Comparison of ENCODE assay signal across 24 cellular contexts in genomic region chr4:15712214-15712613, GRCh38. TPM values are rescaled to one million over a fixed set of nuclear protein-coding genes. Genes with fewer than 3 reads are reported as not detected.
A peak's percentile ranks its signal among the peaks of the same experiment; 100 is the strongest.
DNase-seq lines count a peak whose midpoint lies in the region; ATAC-seq, FAIRE-seq and TF ChIP-seq lines count a peak whose summit lies in the region.
"Had no signal": no experiment of that assay in that cellular context is flagged by ENCODE, and none has a peak within 500 bp of the region (broad histone marks: within the 10 kb centered on the region; RNA-seq: fewer than 3 reads in every experiment).

No MANE protein-coding gene starts in this region.

- no peaks in the 10 kb centered on the region for H4K20me1 ChIP-seq in HepG2 (ENCODE audit: insufficient read depth, low read length)
- H4K20me1 ChIP-seq: BLaER1 treated with 17β-estradiol and CSF1 and Interleukin-3, amounts not matched to agents 10 nM and 100 nM had no signal

- TF ChIP-seq EP300 in HepG2 (IDR thresholded peaks at IDR 0.05; ENCODE audit: low read depth in 2 of 2, low read length in 2 of 2), result no peak
- TF ChIP-seq EP300 in HepG2 (CRISPR knock-in tag; IDR thresholded peaks at IDR 0.05; ENCODE audit: borderline replicate concordance), result no peak

- H3K4me1 ChIP-seq in HepG2 (ENCODE audit: insufficient read depth, low read length), result peaks cover 9% of the 10 kb centered on the region
- peaks cover 0 to 4% (median 0%) of the 10 kb centered on the region in 4 donors for H3K4me1 ChIP-seq in right lobe of liver
- H3K4me1 ChIP-seq: A549; BLaER1 treated with 17β-estradiol and CSF1 and Interleukin-3, amounts not matched to agents 10 nM and 100 nM; Caco-2 had no signal

- H3K4me3 ChIP-seq in HepG2 (replicated peaks in 1 of 3; ENCODE audit: insufficient read depth in 1 of 3, low read depth in 2 of 3, low read length in 3 of 3), result no peak overlapping the region
- no peak overlapping the region for H3K4me3 ChIP-seq in right lobe of liver
- H3K4me3 ChIP-seq: A549; BLaER1 treated with 17β-estradiol and CSF1 and Interleukin-3, amounts not matched to agents 10 nM and 100 nM had no signal

- H3K27ac Mint-ChIP-seq in activated T-cell treated with anti-CD3 and anti-CD28 coated beads, Interleukin-2, amount 50 U/mL, for 72 hours, result no peak overlapping the region
- no peak overlapping the region for H3K27ac Mint-ChIP-seq in activated T-cell treated with anti-CD3 and anti-CD28 coated beads, Interleukin-2, amount 50 U/mL, for 24 hours
- H3K27ac Mint-ChIP-seq: B cell; CD4-positive, alpha-beta T cell; CD8-positive, alpha-beta T cell had no signal

- H3K4me2 ChIP-seq in HepG2 (ENCODE audit: low read depth, low read length), result no peak overlapping the region
- H3K4me2 ChIP-seq: A549; BLaER1 treated with 17β-estradiol and CSF1 and Interleukin-3, amounts not matched to agents 10 nM and 100 nM had no signal

- intact Hi-C loops in HepG2 (cut with micrococcal nuclease; ENCODE audit: unreplicated experiment), result no loop called here
- intact Hi-C loops in right lobe of liver (cut with DNase I), result no loop called here

- H3K9me3 Mint-ChIP-seq in activated T-cell treated with anti-CD3 and anti-CD28 coated beads, Interleukin-2, amount 50 U/mL, for 72 hours, result no peaks in the 10 kb centered on the region
- H3K9me3 Mint-ChIP-seq in activated T-cell treated with anti-CD3 and anti-CD28 coated beads, Interleukin-2, amount 50 U/mL, for 24 hours, result no peaks in the 10 kb centered on the region
- H3K9me3 Mint-ChIP-seq: CD4-positive, alpha-beta T cell; CD8-positive, alpha-beta T cell had no signal

- H3K27me3 ChIP-seq in HepG2 (ENCODE audit: control insufficient read depth in 1 of 2, insufficient read depth in 2 of 2, low read length in 2 of 2), result no peaks in the 10 kb centered on the region
- no peaks in the 10 kb centered on the region for H3K27me3 ChIP-seq in right lobe of liver
- H3K27me3 ChIP-seq: BLaER1 treated with 17β-estradiol and CSF1 and Interleukin-3, amounts not matched to agents 10 nM and 100 nM had no signal

- H3K36me3 Mint-ChIP-seq in activated T-cell treated with anti-CD3 and anti-CD28 coated beads, Interleukin-2, amount 50 U/mL, for 72 hours (ENCODE audit: insufficient read depth in 2 of 2), result no peaks in the 10 kb centered on the region
- H3K36me3 Mint-ChIP-seq in activated T-cell treated with anti-CD3 and anti-CD28 coated beads, Interleukin-2, amount 50 U/mL, for 24 hours (ENCODE audit: low read depth), result no peaks in the 10 kb centered on the region
- H3K36me3 Mint-ChIP-seq: CD8-positive, alpha-beta T cell had no signal

- WGBS in HepG2 (ENCODE audit: low lambda C conversion rate), result 87% methylated on average over 1 of the region's 1 CpG
- WGBS in right lobe of liver (ENCODE audit: insufficient coverage, low coverage, low lambda C conversion rate, missing lambda C conversion rate), result no CpG with 5 or more reads among the region's 1 CpG

- no peak overlapping the region for H3K9ac ChIP-seq in HepG2 (ENCODE audit: insufficient read depth, low read depth, low read length)
- H3K9ac ChIP-seq: BLaER1 treated with 17β-estradiol and CSF1 and Interleukin-3, amounts not matched to agents 10 nM and 100 nM had no signal

- CTCF ChIA-PET in HepG2 (lab: Yijun Ruan, JAX; ENCODE audit: low intra/inter-chr PET ratio, low total read pairs), result no interaction called here

- no peak for TF ChIP-seq RAD21 in HepG2 (CRISPR knock-in tag; IDR thresholded peaks at IDR 0.05)

- no peak overlapping the region for H3K4me3 Mint-ChIP-seq in activated T-cell treated with anti-CD3 and anti-CD28 coated beads, Interleukin-2, amount 50 U/mL, for 72 hours
- H3K4me3 Mint-ChIP-seq in activated T-cell treated with anti-CD3 and anti-CD28 coated beads, Interleukin-2, amount 50 U/mL, for 24 hours, result no peak overlapping the region
- H3K4me3 Mint-ChIP-seq: B cell; CD4-positive, alpha-beta T cell; CD8-positive, alpha-beta T cell had no signal

- no peaks in the 10 kb centered on the region for H3K27me3 Mint-ChIP-seq in activated T-cell treated with anti-CD3 and anti-CD28 coated beads, Interleukin-2, amount 50 U/mL, for 72 hours (ENCODE audit: low read depth)
- H3K27me3 Mint-ChIP-seq in activated T-cell treated with anti-CD3 and anti-CD28 coated beads, Interleukin-2, amount 50 U/mL, for 24 hours, result no peaks in the 10 kb centered on the region
- H3K27me3 Mint-ChIP-seq: CD4-positive, alpha-beta T cell had no signal

- TF ChIP-seq CTCF in HepG2 (CRISPR knock-in tag; IDR thresholded peaks at IDR 0.05) (no peak), right lobe of liver (IDR thresholded peaks at IDR 0.05) (no peak)

- ATAC-seq in activated T-cell treated with anti-CD3 and anti-CD28 coated beads, Interleukin-2, amount 50 U/mL, for 72 hours (replicated peaks in 1 of 2), result peak; percentile 36 to 58
- ATAC-seq in HepG2 (no peak), right lobe of liver (no peak)
- ATAC-seq: A549; CD8-positive, alpha-beta T cell had no signal

- H3K4me1 Mint-ChIP-seq in activated T-cell treated with anti-CD3 and anti-CD28 coated beads, Interleukin-2, amount 50 U/mL, for 72 hours (ENCODE audit: low read depth), result no peaks in the 10 kb centered on the region
- peaks cover 1% of the 10 kb centered on the region for H3K4me1 Mint-ChIP-seq in activated T-cell treated with anti-CD3 and anti-CD28 coated beads, Interleukin-2, amount 50 U/mL, for 24 hours (ENCODE audit: low read depth)
- H3K4me1 Mint-ChIP-seq: B cell had no signal

- H3K9me3 ChIP-seq in HepG2 (ENCODE audit: low read length) (no peaks in the 10 kb centered on the region), right lobe of liver (no peaks in the 10 kb centered on the region)
- H3K9me3 ChIP-seq: A549; BLaER1 treated with 17β-estradiol and CSF1 and Interleukin-3, amounts not matched to agents 10 nM and 100 nM; Caco-2 had no signal

- BruUV-seq in HepG2 (replicated peaks; lab: Mats Ljungman, UMichigan), result no TSS peak

- H3K36me3 ChIP-seq in HepG2 (replicated peaks in 1 of 2; ENCODE audit: control insufficient read depth in 1 of 2, insufficient read depth in 2 of 2, low read length in 2 of 2), result no peaks in the 10 kb centered on the region
- H3K36me3 ChIP-seq in right lobe of liver, result no peaks in the 10 kb centered on the region

- no peak overlapping the region for H2AFZ ChIP-seq in HepG2 (ENCODE audit: low read length)

- H3K79me2 ChIP-seq in HepG2 (ENCODE audit: insufficient read depth, low read length), result no peaks in the 10 kb centered on the region

- POLR2A ChIA-PET in HepG2 (lab: Yijun Ruan, JAX), result no interaction called here

- DNase-seq in NCI-H82 (lab: John Stamatoyannopoulos, UW) (peak; percentile 27), NCI-H82 treated with DMSO at 0.1 percent for 48 hours (lab: John Stamatoyannopoulos, UW; ENCODE audit: unreplicated experiment) (no peak), HepG2 (ENCODE audit: low spot score) (no peak), right lobe of liver (no peak), NAMALWA (ENCODE audit: low spot score) (no peak)
- no peak for DNase-seq in activated T-cell treated with anti-CD3 and anti-CD28 coated beads, Interleukin-2, amount 50 U/mL, for 72 hours
- no peak for DNase-seq in activated T-cell treated with anti-CD3 and anti-CD28 coated beads, Interleukin-2, amount 50 U/mL, for 24 hours
- DNase-seq: AML-193; Caco-2; Calu3; CD4-positive, alpha-beta T cell; CD8-positive, alpha-beta T cell; DMS79 treated with DMSO at 0.1 percent for 48 hours; GF-D8 had no signal

- in situ Hi-C loops in HepG2 (cut with HindIII; ENCODE audit: extremely low pct_ligation_motif_present, low pct_unique_long_range_greater_than_20kb), result no loop called here

- FAIRE-seq in HepG2 (lab: Jason Lieb, UNC), result no peak
- FAIRE-seq: A549, D721Med, G401.6, GM12891, GM19239 had no signal

- TF ChIP-seq POLR2A in HepG2 (IDR thresholded peaks at IDR 0.05; ENCODE audit: insufficient read depth in 1 of 2, low read depth in 2 of 2, low read length in 2 of 2) (no peak), right lobe of liver (IDR thresholded peaks at IDR 0.05) (no peak)

- no peak overlapping the region for H3K27ac ChIP-seq in HepG2 (ENCODE audit: extremely low read length, insufficient read depth, low read length)
- no peak overlapping the region for H3K27ac ChIP-seq in right lobe of liver
- H3K27ac ChIP-seq: 22Rv1; A549; BLaER1 treated with 17β-estradiol and CSF1 and Interleukin-3, amounts not matched to agents 10 nM and 100 nM; C4-2B had no signal

RNA-seq across cellular contexts. Expression of gene BST1, which starts 9.3 kb away (rescaled TPM):
- under 1 TPM; 0.24 to 0.65 TPM for total RNA-seq in activated T-cell treated with anti-CD3 and anti-CD28 coated beads, Interleukin-2, amount 50 U/mL, for 72 hours
- total RNA-seq in HepG2 (2016; rRNA removed; fragmentation: Illumina TruSeq; extraction: Trizol), result 0.22 and 0.49 TPM in 2 replicates
- 0.30 and 0.62 TPM in 2 replicates for total RNA-seq in HepG2 (2016; cell fraction: cytosol; rRNA removed; fragmentation: Illumina TruSeq; extraction: Trizol; ENCODE audit: low read depth)
- total RNA-seq in HepG2 (2016; cell fraction: insoluble cytoplasmic fraction; rRNA removed; fragmentation: Illumina TruSeq; extraction: Trizol), result 0.12 and 0.26 TPM in 2 replicates
- 0.53 and 0.83 TPM in 2 replicates for total RNA-seq in HepG2 (2016; cell fraction: membrane; rRNA removed; fragmentation: Illumina TruSeq; extraction: Trizol)
- not detected in 2 replicates for total RNA-seq in HepG2 (2016; cell fraction: nucleus; rRNA removed; fragmentation: Illumina TruSeq; extraction: Trizol)
- polyA plus RNA-seq in HepG2 (2011; rRNA removed), result 0.09 and 0.10 TPM in 2 replicates
- polyA plus RNA-seq in HepG2 (2011; cell fraction: cytosol; rRNA removed), result 0.15 and 0.23 TPM in 2 replicates
- polyA plus RNA-seq in HepG2 (2011; cell fraction: nucleus; rRNA removed), result not detected in 2 replicates
- 0.16 and 0.30 TPM in 2 replicates for polyA plus RNA-seq in HepG2 (2012)
- 0.53 and 0.61 TPM in 2 replicates for polyA plus RNA-seq in HepG2 (2016; cell fraction: cytosol; fragmentation: Illumina TruSeq; extraction: Trizol; ENCODE audit: low read depth)
- polyA plus RNA-seq in HepG2 (2016; cell fraction: insoluble cytoplasmic fraction; fragmentation: Illumina TruSeq; extraction: Trizol; ENCODE audit: low read depth), result 0.44 TPM in 1 of 2 replicates, not detected in the other
- 0.40 and 0.46 TPM in 2 replicates for polyA plus RNA-seq in HepG2 (2016; cell fraction: membrane; fragmentation: Illumina TruSeq; extraction: Trizol; ENCODE audit: low read depth)
- polyA plus RNA-seq in HepG2 (2016; cell fraction: nucleus; fragmentation: Illumina TruSeq; extraction: Trizol; ENCODE audit: insufficient read depth, low read depth), result 0.23 TPM in 1 of 2 replicates, not detected in the other
- not detected in 2 replicates for polyA minus RNA-seq in HepG2 (2011; rRNA and poly(A)+ RNA removed; ENCODE audit: low replicate concordance)
- not detected in 2 replicates for polyA minus RNA-seq in HepG2 (2011; cell fraction: cytosol; rRNA and poly(A)+ RNA removed)
- 0.26 and 0.37 TPM in 2 replicates for polyA minus RNA-seq in HepG2 (2011; cell fraction: nucleus; rRNA and poly(A)+ RNA removed)
- total RNA-seq in right lobe of liver, result 1 to 10 TPM; 2.7 to 5.3 (median 4.3) TPM
- total RNA-seq: A172 had no signal

RNA-seq across cellular contexts. Expression of gene FAM200B, which starts 30.6 kb away (rescaled TPM):
- 10 to 100 TPM; 15.8 to 23.1 TPM for total RNA-seq in activated T-cell treated with anti-CD3 and anti-CD28 coated beads, Interleukin-2, amount 50 U/mL, for 72 hours
- total RNA-seq in HepG2 (2016; rRNA removed; fragmentation: Illumina TruSeq; extraction: Trizol), result 41.8 and 48.4 TPM in 2 replicates
- total RNA-seq in HepG2 (2016; cell fraction: cytosol; rRNA removed; fragmentation: Illumina TruSeq; extraction: Trizol; ENCODE audit: low read depth), result 187 and 205 TPM in 2 replicates
- total RNA-seq in HepG2 (2016; cell fraction: insoluble cytoplasmic fraction; rRNA removed; fragmentation: Illumina TruSeq; extraction: Trizol), result 40.1 and 43.4 TPM in 2 replicates
- 125 and 136 TPM in 2 replicates for total RNA-seq in HepG2 (2016; cell fraction: membrane; rRNA removed; fragmentation: Illumina TruSeq; extraction: Trizol)
- total RNA-seq in HepG2 (2016; cell fraction: nucleus; rRNA removed; fragmentation: Illumina TruSeq; extraction: Trizol), result 24.8 and 29.3 TPM in 2 replicates
- polyA plus RNA-seq in HepG2 (2011; rRNA removed), result 24.4 and 25.6 TPM in 2 replicates
- polyA plus RNA-seq in HepG2 (2011; cell fraction: cytosol; rRNA removed), result 17.3 and 24.8 TPM in 2 replicates
- polyA plus RNA-seq in HepG2 (2011; cell fraction: nucleus; rRNA removed), result 12.5 and 18.9 TPM in 2 replicates
- 37.2 and 53.0 TPM in 2 replicates for polyA plus RNA-seq in HepG2 (2012)
- 277 and 328 TPM in 2 replicates for polyA plus RNA-seq in HepG2 (2016; cell fraction: cytosol; fragmentation: Illumina TruSeq; extraction: Trizol; ENCODE audit: low read depth)
- 44.1 and 47.5 TPM in 2 replicates for polyA plus RNA-seq in HepG2 (2016; cell fraction: insoluble cytoplasmic fraction; fragmentation: Illumina TruSeq; extraction: Trizol; ENCODE audit: low read depth)
- 136 and 146 TPM in 2 replicates for polyA plus RNA-seq in HepG2 (2016; cell fraction: membrane; fragmentation: Illumina TruSeq; extraction: Trizol; ENCODE audit: low read depth)
- 41.1 and 41.9 TPM in 2 replicates for polyA plus RNA-seq in HepG2 (2016; cell fraction: nucleus; fragmentation: Illumina TruSeq; extraction: Trizol; ENCODE audit: insufficient read depth, low read depth)
- 1.9 and 3.1 TPM in 2 replicates for polyA minus RNA-seq in HepG2 (2011; rRNA and poly(A)+ RNA removed; ENCODE audit: low replicate concordance)
- 10.3 and 11.5 TPM in 2 replicates for polyA minus RNA-seq in HepG2 (2011; cell fraction: cytosol; rRNA and poly(A)+ RNA removed)
- 17.9 and 23.9 TPM in 2 replicates for polyA minus RNA-seq in HepG2 (2011; cell fraction: nucleus; rRNA and poly(A)+ RNA removed)
- 10 to 100 TPM; 11.8 to 20.9 (median 16.7) TPM for total RNA-seq in right lobe of liver

RNA-seq across cellular contexts. Expression of gene FBXL5, which starts 57.1 kb away (rescaled TPM):
- 10 to 100 TPM; 39.5 to 40.5 TPM for total RNA-seq in activated T-cell treated with anti-CD3 and anti-CD28 coated beads, Interleukin-2, amount 50 U/mL, for 72 hours
- total RNA-seq in HepG2 (2016; rRNA removed; fragmentation: Illumina TruSeq; extraction: Trizol), result 45.3 and 53.4 TPM in 2 replicates
- 63.0 and 88.0 TPM in 2 replicates for total RNA-seq in HepG2 (2016; cell fraction: cytosol; rRNA removed; fragmentation: Illumina TruSeq; extraction: Trizol; ENCODE audit: low read depth)
- total RNA-seq in HepG2 (2016; cell fraction: insoluble cytoplasmic fraction; rRNA removed; fragmentation: Illumina TruSeq; extraction: Trizol), result 47.1 and 56.1 TPM in 2 replicates
- total RNA-seq in HepG2 (2016; cell fraction: membrane; rRNA removed; fragmentation: Illumina TruSeq; extraction: Trizol), result 73.4 and 79.1 TPM in 2 replicates
- 47.7 and 52.7 TPM in 2 replicates for total RNA-seq in HepG2 (2016; cell fraction: nucleus; rRNA removed; fragmentation: Illumina TruSeq; extraction: Trizol)
- polyA plus RNA-seq in HepG2 (2011; rRNA removed), result 17.4 TPM in 2 replicates
- 7.7 and 12.9 TPM in 2 replicates for polyA plus RNA-seq in HepG2 (2011; cell fraction: cytosol; rRNA removed)
- polyA plus RNA-seq in HepG2 (2011; cell fraction: nucleus; rRNA removed), result 9.5 and 10.5 TPM in 2 replicates
- polyA plus RNA-seq in HepG2 (2012), result 13.5 and 18.2 TPM in 2 replicates
- polyA plus RNA-seq in HepG2 (2016; cell fraction: cytosol; fragmentation: Illumina TruSeq; extraction: Trizol; ENCODE audit: low read depth), result 78.1 and 98.5 TPM in 2 replicates
- polyA plus RNA-seq in HepG2 (2016; cell fraction: insoluble cytoplasmic fraction; fragmentation: Illumina TruSeq; extraction: Trizol; ENCODE audit: low read depth), result 41.7 and 43.3 TPM in 2 replicates
- polyA plus RNA-seq in HepG2 (2016; cell fraction: membrane; fragmentation: Illumina TruSeq; extraction: Trizol; ENCODE audit: low read depth), result 55.3 and 67.3 TPM in 2 replicates
- 34.6 and 35.2 TPM in 2 replicates for polyA plus RNA-seq in HepG2 (2016; cell fraction: nucleus; fragmentation: Illumina TruSeq; extraction: Trizol; ENCODE audit: insufficient read depth, low read depth)
- polyA minus RNA-seq in HepG2 (2011; rRNA and poly(A)+ RNA removed; ENCODE audit: low replicate concordance), result 21.9 and 32.7 TPM in 2 replicates
- 17.7 and 18.2 TPM in 2 replicates for polyA minus RNA-seq in HepG2 (2011; cell fraction: cytosol; rRNA and poly(A)+ RNA removed)
- polyA minus RNA-seq in HepG2 (2011; cell fraction: nucleus; rRNA and poly(A)+ RNA removed), result 93.9 and 97.2 TPM in 2 replicates
- total RNA-seq in right lobe of liver, result 10 to 100 TPM; 38.3 to 59.5 (median 46.8) TPM

Comparison
In these comparisons a context has a peak if more than half of its experiments do, and no peak if none do; other contexts are left out.
1. ATAC-seq: peak in activated T-cell treated with anti-CD3 and anti-CD28 coated beads, Interleukin-2, amount 50 U/mL, for 72 hours (2 of 2); none in HepG2 (single experiment) and right lobe of liver (0 of 4).